In genomic region chr17:74750039-74750326, GRCh38 we compare ENCODE assay signal across 9 cellular contexts. TPM values are rescaled to one million over a fixed set of nuclear protein-coding genes. Genes with fewer than 3 reads are reported as not detected.
DNase-seq lines count a peak whose midpoint lies in the region; ATAC-seq and TF ChIP-seq lines count a peak whose summit lies in the region.
"Had no signal": no experiment of that assay in that cellular context is flagged by ENCODE, and none has a peak within 500 bp of the region (broad histone marks: within the 10 kb centered on the region; RNA-seq: fewer than 3 reads in every experiment).

No MANE protein-coding gene starts in this region.

- no peaks in the 10 kb centered on the region for H3K27me3 ChIP-seq in cardiac muscle cell
- no peaks in the 10 kb centered on the region for H3K27me3 ChIP-seq in body of pancreas
- H3K27me3 ChIP-seq in lower lobe of right lung (ENCODE audit: low read depth), result no peaks in the 10 kb centered on the region
- no peaks in the 10 kb centered on the region for H3K27me3 ChIP-seq in transverse colon

- H3K27ac ChIP-seq in cardiac muscle cell, result no peak overlapping the region
- peak overlapping the region; percentile 95 to 97 (median 96) for H3K27ac ChIP-seq in body of pancreas
- H3K27ac ChIP-seq in lower lobe of right lung, result peak overlapping the region; percentile 89
- H3K27ac ChIP-seq in transverse colon, result peak overlapping the region; percentile 90 to 93 (median 91)

- WGBS in body of pancreas, 2 donors, result 3 to 6% methylated on average over 6 of the region's 6 CpGs
- 59% methylated on average over 6 of the region's 6 CpGs; no CpG with 5 or more reads in 1 of the 2 donors for WGBS in transverse colon (ENCODE audit: low coverage in 1 of 2), 2 donors

- no peaks in the 10 kb centered on the region for H3K9me3 ChIP-seq in cardiac muscle cell (ENCODE audit: low read depth)
- no peaks in the 10 kb centered on the region for H3K9me3 ChIP-seq in body of pancreas
- no peaks in the 10 kb centered on the region for H3K9me3 ChIP-seq in lower lobe of right lung
- H3K9me3 ChIP-seq in transverse colon, result no peaks in the 10 kb centered on the region

- H3K4me3 ChIP-seq in cardiac muscle cell (peak overlapping the region; percentile 67), body of pancreas (peak overlapping the region in 1 of 2 donors; percentile 99), lower lobe of right lung (peak overlapping the region; percentile 98), transverse colon (peak overlapping the region; percentile 80 to 94 (median 88))

- TF ChIP-seq CTCF in cardiac muscle cell (IDR thresholded peaks at IDR 0.05; ENCODE audit: low read depth, low read length) (no peak), body of pancreas (IDR thresholded peaks at IDR 0.05) (no peak), lower lobe of right lung (IDR thresholded peaks at IDR 0.05) (no peak), transverse colon (IDR thresholded peaks at IDR 0.05) (no peak)

- DNase-seq in cardiac muscle cell (ENCODE audit: low read depth in 1 of 2, low spot score in 1 of 2), result no peak
- DNase-seq in left ventricle myocardium superior, result no peak
- no peak for DNase-seq in body of pancreas
- no peak for DNase-seq in lower lobe of right lung
- DNase-seq in transverse colon, result no peak
- no peak for DNase-seq in A172 (ENCODE audit: low spot score)
- DNase-seq in KG1 (lab: John Stamatoyannopoulos, UW), result no peak

- intact Hi-C loops in left ventricle myocardium superior (cut with micrococcal nuclease) (no loop called here), body of pancreas (cut with DNase I) (no loop called here), lower lobe of right lung (cut with DNase I) (no loop called here), transverse colon (cut with DNase I; ENCODE audit: low total_unique reads) (no loop called here)

- in situ Hi-C loops in transverse colon (cut with MboI; ENCODE audit: low pct_ligation_motif_present in 1 of 4, low pct_unique_long_range_greater_than_20kb in 1 of 4, low sequenced_read_pairs in 3 of 4), result no loop called here

- peak in 1 of 3 donors; percentile 6 for TF ChIP-seq POLR2A in body of pancreas (IDR thresholded peaks at IDR 0.05)
- TF ChIP-seq POLR2A in transverse colon (IDR thresholded peaks at IDR 0.05), result peak; percentile 22

- peaks cover 36% of the 10 kb centered on the region for H3K4me1 ChIP-seq in cardiac muscle cell (ENCODE audit: low read depth)
- peaks cover 65% of the 10 kb centered on the region for H3K4me1 ChIP-seq in body of pancreas
- peaks cover 59% of the 10 kb centered on the region for H3K4me1 ChIP-seq in lower lobe of right lung
- peaks cover 13 to 67% (median 38%) of the 10 kb centered on the region in 4 donors for H3K4me1 ChIP-seq in transverse colon

- no peak for TF ChIP-seq EP300 in transverse colon (IDR thresholded peaks at IDR 0.05; ENCODE audit: low read depth)

- H3K36me3 ChIP-seq in cardiac muscle cell (no peaks in the 10 kb centered on the region), body of pancreas (replicated peaks in 1 of 2; ENCODE audit: insufficient read depth in 1 of 2, low read depth in 2 of 2) (no peaks in the 10 kb centered on the region), lower lobe of right lung (no peaks in the 10 kb centered on the region), transverse colon (no peaks in the 10 kb centered on the region)

- no peak for ATAC-seq in left ventricle myocardium superior
- no peak for ATAC-seq in body of pancreas
- ATAC-seq in lower lobe of right lung, result no peak
- ATAC-seq in GM18519 (IDR thresholded peaks at IDR 0.05; ENCODE audit: low FRiP score, unreplicated experiment), result no peak

RNA-seq across cellular contexts. Expression of gene NHERF1, which starts 1.6 kb away (rescaled TPM):
- total RNA-seq in cardiac muscle cell, result 78.2 and 87.3 TPM in 2 replicates
- polyA plus RNA-seq in cardiac muscle cell, result 95.1 and 111 TPM in 2 replicates
- 16.0 TPM for total RNA-seq in left ventricle myocardium superior
- 10 to 100 TPM; 56.6 to 64.9 TPM for total RNA-seq in body of pancreas
- total RNA-seq in lower lobe of right lung, result 35.7 TPM
- total RNA-seq in transverse colon, result 100 to 1,000 TPM; 118 to 463 (median 233) TPM
- 205 and 246 TPM in 2 replicates for total RNA-seq in A172 (2014; rRNA removed; shearing (Covaris generic))

RNA-seq across cellular contexts. Expression of gene RAB37, which starts 12.9 kb away (rescaled TPM):
- total RNA-seq in cardiac muscle cell, result 3.4 and 6.9 TPM in 2 replicates
- 4.6 and 4.9 TPM in 2 replicates for polyA plus RNA-seq in cardiac muscle cell
- 2.8 TPM for total RNA-seq in left ventricle myocardium superior
- total RNA-seq in body of pancreas, result under 1 TPM; 0.66 to 0.78 TPM
- 7.4 TPM for total RNA-seq in lower lobe of right lung
- 10 to 100 TPM in 1 of 4 donors, 1 to 10 TPM in 2, not detected in 1; 5.2 to 10.5 (median 5.4) TPM for total RNA-seq in transverse colon
- total RNA-seq in A172 (2014; rRNA removed; shearing (Covaris generic)), result 0.05 TPM in 1 of 2 replicates, not detected in the other

RNA-seq across cellular contexts. Expression of gene NAT9, which starts 26.2 kb away (rescaled TPM):
- total RNA-seq in cardiac muscle cell, result 45.9 and 73.1 TPM in 2 replicates
- 56.2 and 96.8 TPM in 2 replicates for polyA plus RNA-seq in cardiac muscle cell
- 21.1 TPM for total RNA-seq in left ventricle myocardium superior
- total RNA-seq in body of pancreas, result 10 to 100 TPM; 21.8 to 23.3 TPM
- 48.6 TPM for total RNA-seq in lower lobe of right lung
- total RNA-seq in transverse colon, result 10 to 100 TPM; 18.3 to 34.4 (median 27.6) TPM
- total RNA-seq in A172 (2014; rRNA removed; shearing (Covaris generic)), result 22.8 and 32.5 TPM in 2 replicates

RNA-seq across cellular contexts. Expression of gene CD300LF, which starts 37.3 kb away (rescaled TPM):
- total RNA-seq in cardiac muscle cell (not detected in 2 replicates), left ventricle myocardium superior (not detected), body of pancreas (not detected), lower lobe of right lung (66.2 TPM), transverse colon (10 to 100 TPM in 1 of 4 donors, 1 to 10 TPM in 2, under 1 TPM in 1; 0.40 to 37.8 (median 3.7) TPM)
- not detected in 2 replicates for polyA plus RNA-seq in cardiac muscle cell
- total RNA-seq in A172 (2014; rRNA removed; shearing (Covaris generic)), result not detected in 2 replicates
- total RNA-seq: HT1080 had no signal
